Comparison of ENCODE assay signal across 8 cellular contexts in genomic region chr15:43185161-43186002, GRCh38. TPM values are rescaled to one million over a fixed set of nuclear protein-coding genes. Genes with fewer than 3 reads are reported as not detected.
DNase-seq lines count a peak whose midpoint lies in the region; ATAC-seq and TF ChIP-seq lines count a peak whose summit lies in the region.

TSS of gene CCNDBP1 (plus strand) at chr15:43185403. CDS start at chr15:43185499, 96 bp downstream.

- H3K9me3 ChIP-seq in mononuclear cell (ENCODE audit: low read depth, low read length), result no peaks in the 10 kb centered on the region

- peak within 1 kb of the TSS; percentile 73 for H3K4me3 ChIP-seq in epithelial cell of esophagus (ENCODE audit: low read length)
- peak within 1 kb of the TSS; percentile 78 for H3K4me3 ChIP-seq in mononuclear cell (ENCODE audit: low read length)

- DNase-seq in DMS114 treated with DMSO at 0.1 percent for 48 hours (lab: John Stamatoyannopoulos, UW; ENCODE audit: unreplicated experiment), result peak; percentile 63
- peak in 75 of 76 experiments; percentile 46 to 99 (median 97) for DNase-seq in HUDEP-2 (lab: John Stamatoyannopoulos, UW; ENCODE audit: unreplicated experiment in 76 of 76)
- DNase-seq in OCI-M2 (lab: John Stamatoyannopoulos, UW; ENCODE audit: unreplicated experiment), result peak; percentile 40
- DNase-seq in activated T-cell treated with anti-CD3 and anti-CD28 coated beads for 24 hours (ENCODE audit: low read depth), result peak; percentile 85
- peak; percentile 76 for DNase-seq in epithelial cell of esophagus (ENCODE audit: low read depth)
- DNase-seq in stimulated activated CD8-positive, alpha-beta memory T cell treated with anti-CD3 and anti-CD28 coated beads, Interleukin-4, amount 100 ng/mL, for 24 hours (ENCODE audit: low read depth), result peak; percentile 90

- H3K27me3 ChIP-seq in mononuclear cell (ENCODE audit: insufficient read depth, low read length), result no peaks in the 10 kb centered on the region

- peaks cover 26% of the 10 kb centered on the region for H3K4me1 ChIP-seq in mononuclear cell (ENCODE audit: insufficient read depth, low read length)

- ATAC-seq in GM21381 (IDR thresholded peaks at IDR 0.05; ENCODE audit: unreplicated experiment), result peak; percentile 96

- TF ChIP-seq CTCF in epithelial cell of esophagus (IDR thresholded peaks at IDR 0.05; ENCODE audit: insufficient read depth, low read depth, low read length, missing control alignments), result peak; percentile 39

RNA-seq across cellular contexts. Expression of gene CCNDBP1, which starts in this region (rescaled TPM):
- total RNA-seq in mononuclear cell, result 110 TPM

Comparison
In these comparisons a context has a peak if more than half of its experiments do, and no peak if none do; other contexts are left out.
1. Peak in every context shown above with its lines: DNase-seq, ATAC-seq and H3K4me3 ChIP-seq.
2. DNase-seq: peak in every context shown above with its lines; median percentile 97 in HUDEP-2; 90 in stimulated activated CD8-positive, alpha-beta memory T cell treated with anti-CD3 and anti-CD28 coated beads, Interleukin-4, amount 100 ng/mL, for 24 hours; 85 in activated T-cell treated with anti-CD3 and anti-CD28 coated beads for 24 hours; 76 in epithelial cell of esophagus; 63 in DMS114 treated with DMSO at 0.1 percent for 48 hours; 40 in OCI-M2.